ENCODE assay signal across 9 cellular contexts in genomic region chrX:153646620-153647373, GRCh38. TPM values are rescaled to one million over a fixed set of nuclear protein-coding genes. Genes with fewer than 3 reads are reported as not detected.
DNase-seq lines count a peak whose midpoint lies in the region; ATAC-seq and TF ChIP-seq lines count a peak whose summit lies in the region.
"Had no signal": no experiment of that assay in that cellular context is flagged by ENCODE, and none has a peak within 500 bp of the region (broad histone marks: within the 10 kb centered on the region; RNA-seq: fewer than 3 reads in every experiment).

Gene DUSP9 (plus strand): TSS chrX:153647203. CDS start chrX:153647954, 751 bp downstream.

- TF ChIP-seq CTCF in epithelial cell of esophagus (IDR thresholded peaks at IDR 0.05; ENCODE audit: insufficient read depth, low read depth, low read length, missing control alignments): no peak
- no peak for TF ChIP-seq CTCF in psoas muscle (IDR thresholded peaks at IDR 0.05)

- H3K4me3 ChIP-seq in epithelial cell of esophagus (ENCODE audit: low read length) (no peak within 1 kb of the TSS), psoas muscle (peak within 1 kb of the TSS; percentile 38)

- DNase-seq in NCI-H146 (lab: John Stamatoyannopoulos, UW) (peak; percentile 47), NCI-H146 treated with DMSO at 0.1 percent for 48 hours (lab: John Stamatoyannopoulos, UW; ENCODE audit: unreplicated experiment) (no peak), NCI-H774 (lab: John Stamatoyannopoulos, UW) (peak; percentile 21), epithelial cell of esophagus (ENCODE audit: low read depth) (peak; percentile 53), psoas muscle (peak in 1 of 2 donors; percentile 51), midbrain (lab: John Stamatoyannopoulos, UW) (no peak), GF-D8 (lab: John Stamatoyannopoulos, UW) (no peak)

- peak; percentile 11 to 34 (median 23) for ATAC-seq in psoas muscle
- no peak for ATAC-seq in HG03159 (IDR thresholded peaks at IDR 0.05; ENCODE audit: unreplicated experiment)

- intact Hi-C loops in psoas muscle (cut with DNase I): no loop called here

- 4 to 31% (median 5%) methylated on average over 16 to 53 of the region's 53 CpGs for WGBS in psoas muscle, 3 donors

- H3K36me3 ChIP-seq in psoas muscle (ENCODE audit: insufficient read depth in 1 of 2, low read depth in 1 of 2): no peaks in the 10 kb centered on the region

- H3K27me3 ChIP-seq in psoas muscle (ENCODE audit: insufficient read depth in 3 of 3, low read length in 2 of 3): peaks cover 0 to 67% (median 13%) of the 10 kb centered on the region in 3 donors

- no peaks in the 10 kb centered on the region for H3K9me3 ChIP-seq in psoas muscle

- no peak within 1 kb of the TSS for H3K27ac ChIP-seq in psoas muscle

- H3K4me1 ChIP-seq in psoas muscle: peaks cover 4% of the 10 kb centered on the region

RNA-seq across cellular contexts. Expression of gene DUSP9, which starts in this region (rescaled TPM):
- total RNA-seq in psoas muscle: not detected
- polyA plus RNA-seq in psoas muscle: not detected
- total RNA-seq: myocyte had no signal

Comparison
In these comparisons a context has a peak if more than half of its experiments do, and no peak if none do; other contexts are left out.
1. DNase-seq: peak in NCI-H146 (single experiment), NCI-H774 (single experiment) and epithelial cell of esophagus (single experiment); none in NCI-H146 treated with DMSO at 0.1 percent for 48 hours (single experiment), midbrain (single experiment) and GF-D8 (single experiment).
2. Peak in ATAC-seq and H3K4me3 ChIP-seq in psoas muscle; RNA of the gene not detected or under 1 TPM.